1 cellular context compared by ENCODE assay signal in the genomic region with DNA sequence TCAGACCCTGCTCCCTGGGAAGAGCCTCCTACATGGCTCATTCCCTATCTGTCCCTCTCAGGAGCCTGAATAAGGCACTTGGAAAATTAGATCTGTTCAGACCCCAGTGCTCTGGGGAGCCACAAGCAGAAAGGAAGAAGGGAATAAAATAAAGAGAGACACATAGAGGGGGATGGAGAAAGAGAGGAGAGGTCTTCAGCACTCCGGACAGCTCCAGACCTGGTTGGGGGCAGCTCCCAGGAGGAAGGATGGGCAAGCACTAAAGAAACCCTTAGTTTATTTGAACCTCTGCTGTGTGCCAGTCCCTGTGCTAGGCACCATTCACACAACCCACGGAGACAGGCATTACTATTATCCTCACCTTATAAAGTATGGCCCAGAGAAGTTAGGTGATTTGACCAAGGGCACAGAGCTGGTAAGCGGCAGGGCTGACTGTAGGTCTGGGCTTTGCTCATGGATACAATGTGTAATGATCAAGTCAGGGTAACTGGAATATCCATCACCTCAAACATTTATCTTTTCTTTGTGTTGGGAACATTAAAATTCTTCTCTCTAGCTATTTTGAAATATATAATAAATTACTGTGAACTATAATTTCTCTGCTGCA.
TF ChIP-seq lines count a peak whose summit lies in the region.

No MANE protein-coding gene starts in this region.

TF ChIP-seq in Ishikawa, 13 proteins besides CTCF, POLR2A, EP300 and RAD21 (continued from another document):
- TF ChIP-seq, protein P1, sequence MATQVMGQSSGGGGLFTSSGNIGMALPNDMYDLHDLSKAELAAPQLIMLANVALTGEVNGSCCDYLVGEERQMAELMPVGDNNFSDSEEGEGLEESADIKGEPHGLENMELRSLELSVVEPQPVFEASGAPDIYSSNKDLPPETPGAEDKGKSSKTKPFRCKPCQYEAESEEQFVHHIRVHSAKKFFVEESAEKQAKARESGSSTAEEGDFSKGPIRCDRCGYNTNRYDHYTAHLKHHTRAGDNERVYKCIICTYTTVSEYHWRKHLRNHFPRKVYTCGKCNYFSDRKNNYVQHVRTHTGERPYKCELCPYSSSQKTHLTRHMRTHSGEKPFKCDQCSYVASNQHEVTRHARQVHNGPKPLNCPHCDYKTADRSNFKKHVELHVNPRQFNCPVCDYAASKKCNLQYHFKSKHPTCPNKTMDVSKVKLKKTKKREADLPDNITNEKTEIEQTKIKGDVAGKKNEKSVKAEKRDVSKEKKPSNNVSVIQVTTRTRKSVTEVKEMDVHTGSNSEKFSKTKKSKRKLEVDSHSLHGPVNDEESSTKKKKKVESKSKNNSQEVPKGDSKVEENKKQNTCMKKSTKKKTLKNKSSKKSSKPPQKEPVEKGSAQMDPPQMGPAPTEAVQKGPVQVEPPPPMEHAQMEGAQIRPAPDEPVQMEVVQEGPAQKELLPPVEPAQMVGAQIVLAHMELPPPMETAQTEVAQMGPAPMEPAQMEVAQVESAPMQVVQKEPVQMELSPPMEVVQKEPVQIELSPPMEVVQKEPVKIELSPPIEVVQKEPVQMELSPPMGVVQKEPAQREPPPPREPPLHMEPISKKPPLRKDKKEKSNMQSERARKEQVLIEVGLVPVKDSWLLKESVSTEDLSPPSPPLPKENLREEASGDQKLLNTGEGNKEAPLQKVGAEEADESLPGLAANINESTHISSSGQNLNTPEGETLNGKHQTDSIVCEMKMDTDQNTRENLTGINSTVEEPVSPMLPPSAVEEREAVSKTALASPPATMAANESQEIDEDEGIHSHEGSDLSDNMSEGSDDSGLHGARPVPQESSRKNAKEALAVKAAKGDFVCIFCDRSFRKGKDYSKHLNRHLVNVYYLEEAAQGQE (IDR thresholded peaks at IDR 0.05; ENCODE audit: low read depth) = peak; percentile 93
- TF ChIP-seq, protein P2, sequence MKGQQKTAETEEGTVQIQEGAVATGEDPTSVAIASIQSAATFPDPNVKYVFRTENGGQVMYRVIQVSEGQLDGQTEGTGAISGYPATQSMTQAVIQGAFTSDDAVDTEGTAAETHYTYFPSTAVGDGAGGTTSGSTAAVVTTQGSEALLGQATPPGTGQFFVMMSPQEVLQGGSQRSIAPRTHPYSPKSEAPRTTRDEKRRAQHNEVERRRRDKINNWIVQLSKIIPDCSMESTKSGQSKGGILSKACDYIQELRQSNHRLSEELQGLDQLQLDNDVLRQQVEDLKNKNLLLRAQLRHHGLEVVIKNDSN (IDR thresholded peaks at IDR 0.05) = no peak
- TF ChIP-seq NFIC (IDR thresholded peaks at IDR 0.05) (no peak), ZBTB7A (IDR thresholded peaks at IDR 0.05; ENCODE audit: low read depth) (peak; percentile 85), YY1 (IDR thresholded peaks at IDR 0.05; ENCODE audit: low read depth) (no peak)
